ENCODE assay signal across 12 cellular contexts in the genomic region with DNA sequence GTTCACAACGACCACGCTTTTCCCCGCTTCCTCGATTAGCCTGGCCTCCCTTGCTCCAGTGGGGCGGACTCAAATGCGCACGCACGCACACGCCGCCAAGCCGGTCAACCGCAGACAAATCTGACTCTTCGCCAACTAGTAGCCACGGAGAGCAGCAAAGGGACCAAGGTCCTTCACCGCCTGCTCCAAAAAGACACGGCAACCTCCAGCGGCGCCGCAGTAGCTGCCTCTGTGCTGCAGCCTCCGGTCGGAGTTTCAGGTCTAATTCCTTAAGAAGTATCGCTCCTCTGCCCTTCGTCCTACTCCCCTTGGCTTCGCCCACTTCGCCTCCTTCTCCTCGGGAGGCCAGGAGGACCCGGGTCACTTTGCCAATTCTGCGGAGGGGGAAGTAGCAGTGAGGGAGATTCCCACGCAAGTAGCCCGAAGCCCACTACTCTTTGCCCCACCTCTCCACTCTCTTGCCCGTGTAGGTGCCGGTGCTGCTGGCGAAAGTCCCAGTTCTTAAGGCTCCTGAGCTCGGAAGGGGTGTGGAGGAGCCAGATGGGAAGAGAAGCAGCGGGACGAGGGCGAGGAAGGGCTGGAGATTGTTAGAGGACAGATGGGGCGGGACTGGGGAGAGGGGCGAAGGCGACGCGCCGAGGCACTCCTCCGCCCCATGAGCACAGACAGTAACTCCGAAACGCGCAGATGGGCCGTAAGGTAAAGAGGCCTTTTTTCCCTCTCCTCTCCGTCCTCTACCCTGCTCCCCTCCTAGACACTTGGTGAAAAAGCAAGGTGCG. TPM values are rescaled to one million over a fixed set of nuclear protein-coding genes. Genes with fewer than 3 reads are reported as not detected.
DNase-seq lines count a peak whose midpoint lies in the region; ATAC-seq lines count a peak whose summit lies in the region.
"Had no signal": no experiment of that assay in that cellular context is flagged by ENCODE, and none has a peak within 500 bp of the region (broad histone marks: within the 10 kb centered on the region; RNA-seq: fewer than 3 reads in every experiment).

No MANE protein-coding gene starts in this region.

- H3K36me3 ChIP-seq in H7 (replicated peaks; ENCODE audit: control insufficient read depth, insufficient read depth, low read length): no peaks in the 10 kb centered on the region
- H3K36me3 ChIP-seq: heart right ventricle had no signal

- no peak for ATAC-seq in activated naive CD8-positive, alpha-beta T cell treated with anti-CD3 and anti-CD28 coated beads, Interleukin-2, amount 10 ng/mL, durations not matched to agents 7 days and 5 days (ENCODE audit: low read depth)
- peak; percentile 58 to 65 for ATAC-seq in naive thymus-derived CD8-positive, alpha-beta T cell
- no peak for ATAC-seq in HG03521 (IDR thresholded peaks at IDR 0.05; ENCODE audit: unreplicated experiment)
- no peak for ATAC-seq in GM18870 (IDR thresholded peaks at IDR 0.05; ENCODE audit: unreplicated experiment)
- ATAC-seq: effector memory CD8-positive, alpha-beta T cell had no signal

- peaks cover 53% of the 10 kb centered on the region for H3K27me3 Mint-ChIP-seq in activated naive CD8-positive, alpha-beta T cell treated with anti-CD3 and anti-CD28 coated beads, Interleukin-2, amount 10 ng/mL, durations not matched to agents 7 days and 5 days
- peaks cover 24 to 70% (median 53%) of the 10 kb centered on the region in 5 donors for H3K27me3 Mint-ChIP-seq in naive thymus-derived CD8-positive, alpha-beta T cell

- DNase-seq in DMS79 treated with DMSO at 0.1 percent for 48 hours (lab: John Stamatoyannopoulos, UW): peak; percentile 68
- DNase-seq in H7: peak; percentile 73
- DNase-seq in activated naive CD8-positive, alpha-beta T cell treated with anti-CD3 and anti-CD28 coated beads, Interleukin-2, amount 10 ng/mL, durations not matched to agents 7 days and 5 days: no peak
- DNase-seq in naive thymus-derived CD8-positive, alpha-beta T cell: peak in 1 of 10 donors; percentile 3
- DNase-seq in activated effector memory CD4-positive, alpha-beta T cell treated with Interleukin-2 at 50 U/mL for 16 hours: no peak
- DNase-seq: activated CD4-positive, CD25-positive, alpha-beta regulatory T cell; effector memory CD8-positive, alpha-beta T cell had no signal

- H3K9me3 Mint-ChIP-seq in activated naive CD8-positive, alpha-beta T cell treated with anti-CD3 and anti-CD28 coated beads, Interleukin-2, amount 10 ng/mL, durations not matched to agents 7 days and 5 days: peaks cover 2% of the 10 kb centered on the region
- H3K9me3 Mint-ChIP-seq in naive thymus-derived CD8-positive, alpha-beta T cell: peaks cover 0 to 12% (median 2%) of the 10 kb centered on the region in 9 donors

- H3K27me3 ChIP-seq in H7 (ENCODE audit: control insufficient read depth, insufficient read depth, low read length): peaks cover 66% of the 10 kb centered on the region

- H3K36me3 Mint-ChIP-seq in activated naive CD8-positive, alpha-beta T cell treated with anti-CD3 and anti-CD28 coated beads, Interleukin-2, amount 10 ng/mL, durations not matched to agents 7 days and 5 days: no peaks in the 10 kb centered on the region
- peaks cover 0 to 32% (median 8%) of the 10 kb centered on the region in 3 donors for H3K36me3 Mint-ChIP-seq in naive thymus-derived CD8-positive, alpha-beta T cell

- peak overlapping the region; percentile 45 for H3K4me3 ChIP-seq in H7 (ENCODE audit: insufficient read depth, low read depth, low read length)
- H3K4me3 ChIP-seq: heart right ventricle had no signal

- POLR2A ChIA-PET in activated naive CD8-positive, alpha-beta T cell treated with anti-CD3 and anti-CD28 coated beads, Interleukin-2, amount 10 ng/mL, durations not matched to agents 7 days and 5 days (lab: Charles Lee): no interaction called here
- POLR2A ChIA-PET in naive thymus-derived CD8-positive, alpha-beta T cell (lab: Charles Lee): no interaction called here

- peak overlapping the region; percentile 57 for H3K4me3 Mint-ChIP-seq in activated naive CD8-positive, alpha-beta T cell treated with anti-CD3 and anti-CD28 coated beads, Interleukin-2, amount 10 ng/mL, durations not matched to agents 7 days and 5 days
- H3K4me3 Mint-ChIP-seq in naive thymus-derived CD8-positive, alpha-beta T cell: peak overlapping the region; percentile 37 to 85 (median 69)

- peaks cover 2% of the 10 kb centered on the region for H3K4me1 Mint-ChIP-seq in activated naive CD8-positive, alpha-beta T cell treated with anti-CD3 and anti-CD28 coated beads, Interleukin-2, amount 10 ng/mL, durations not matched to agents 7 days and 5 days
- peaks cover 13 to 23% (median 16%) of the 10 kb centered on the region in 4 donors for H3K4me1 Mint-ChIP-seq in naive thymus-derived CD8-positive, alpha-beta T cell

- H3K27ac Mint-ChIP-seq in activated naive CD8-positive, alpha-beta T cell treated with anti-CD3 and anti-CD28 coated beads, Interleukin-2, amount 10 ng/mL, durations not matched to agents 7 days and 5 days: no peak overlapping the region
- H3K27ac Mint-ChIP-seq in naive thymus-derived CD8-positive, alpha-beta T cell: peak overlapping the region in 1 of 10 donors; percentile 65
- H3K27ac Mint-ChIP-seq: effector memory CD8-positive, alpha-beta T cell had no signal

RNA-seq across cellular contexts. Expression of a gene that starts 0.6 kb away (rescaled TPM):
- total RNA-seq in H7 (2014; rRNA removed; shearing (Covaris generic)): not detected in 2 replicates
- total RNA-seq in activated naive CD8-positive, alpha-beta T cell treated with anti-CD3 and anti-CD28 coated beads, Interleukin-2, amount 10 ng/mL, durations not matched to agents 7 days and 5 days: not detected
- total RNA-seq in naive thymus-derived CD8-positive, alpha-beta T cell: not detected
- polyA plus RNA-seq in naive thymus-derived CD8-positive, alpha-beta T cell: not detected
- total RNA-seq: heart right ventricle, myocyte, RPMI7951 had no signal
- polyA plus RNA-seq: heart right ventricle had no signal

Comparison
In these comparisons a context has a peak if more than half of its experiments do, and no peak if none do; other contexts are left out.
1. DNase-seq: peak in DMS79 treated with DMSO at 0.1 percent for 48 hours (single experiment) and H7 (single experiment); none in activated naive CD8-positive, alpha-beta T cell treated with anti-CD3 and anti-CD28 coated beads, Interleukin-2, amount 10 ng/mL, durations not matched to agents 7 days and 5 days (single experiment) and activated effector memory CD4-positive, alpha-beta T cell treated with Interleukin-2 at 50 U/mL for 16 hours (single experiment).
2. ATAC-seq: peak in naive thymus-derived CD8-positive, alpha-beta T cell (2 of 2); none in activated naive CD8-positive, alpha-beta T cell treated with anti-CD3 and anti-CD28 coated beads, Interleukin-2, amount 10 ng/mL, durations not matched to agents 7 days and 5 days (single experiment), HG03521 (single experiment) and GM18870 (single experiment).